8 cellular contexts compared by ENCODE assay signal in the genomic region with DNA sequence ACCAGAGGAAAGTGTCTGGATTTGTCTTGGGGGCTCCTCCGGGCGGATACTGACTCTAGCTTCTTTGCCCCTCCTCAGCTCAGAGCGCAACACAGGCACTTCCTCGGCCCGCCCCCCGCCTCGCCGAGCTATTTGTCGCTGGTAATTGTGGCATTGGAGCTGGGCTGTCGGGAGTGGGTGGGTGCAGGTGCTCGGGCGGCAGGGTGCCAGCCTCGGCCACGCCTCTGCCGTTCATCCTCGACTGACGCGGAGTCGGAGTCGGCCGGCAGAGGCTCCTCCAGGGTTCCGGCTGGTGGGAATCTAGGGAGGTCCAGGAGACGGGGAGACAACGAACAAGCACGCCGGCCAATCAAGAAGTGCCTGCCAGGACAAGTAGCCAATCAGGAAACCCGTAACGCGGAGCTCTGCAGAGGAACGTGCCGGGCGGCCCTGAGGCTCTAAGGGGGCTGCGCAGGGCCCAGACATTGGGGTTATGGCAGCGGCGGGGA. TPM values are rescaled to one million over a fixed set of nuclear protein-coding genes. Genes with fewer than 3 reads are reported as not detected.
DNase-seq lines count a peak whose midpoint lies in the region; ATAC-seq, FAIRE-seq and TF ChIP-seq lines count a peak whose summit lies in the region.

No MANE protein-coding gene starts in this region.

- H3K27me3 ChIP-seq in astrocyte (ENCODE audit: insufficient read depth, low read length) = no peaks in the 10 kb centered on the region

- H3K27ac ChIP-seq in astrocyte (ENCODE audit: low read depth, low read length) = no peak overlapping the region

- H3K9me3 Mint-ChIP-seq in astrocyte (ENCODE audit: unreplicated experiment) = no peaks in the 10 kb centered on the region

- H3K27ac Mint-ChIP-seq in astrocyte (ENCODE audit: unreplicated experiment) = no peak overlapping the region

- no peaks in the 10 kb centered on the region for H3K79me2 ChIP-seq in astrocyte (ENCODE audit: insufficient read depth, low read length)

- no peaks in the 10 kb centered on the region for H3K4me1 Mint-ChIP-seq in astrocyte (ENCODE audit: low read depth, unreplicated experiment)

- FAIRE-seq in astrocyte (lab: Jason Lieb, UNC) = peak; percentile 20

- no peak overlapping the region for H3K9ac ChIP-seq in astrocyte (ENCODE audit: low read length)

- peaks cover 9% of the 10 kb centered on the region for H3K27me3 Mint-ChIP-seq in astrocyte (ENCODE audit: low read depth, unreplicated experiment)

- H4K20me1 ChIP-seq in astrocyte (ENCODE audit: insufficient read depth, low read length) = no peaks in the 10 kb centered on the region

- H2AFZ ChIP-seq in astrocyte (ENCODE audit: low read depth, low read length) = peak overlapping the region; percentile 47

- no peaks in the 10 kb centered on the region for H3K4me1 ChIP-seq in astrocyte (ENCODE audit: insufficient read depth, low read length)

- DNase-seq in C1 segment of cervical spinal cord (lab: John Stamatoyannopoulos, UW) (peak in 9 of 14 donors; percentile 5 to 89 (median 23)), Kasumi-1 (lab: John Stamatoyannopoulos, UW) (peak; percentile 72 to 77), SHP77 treated with DMSO at 0.1 percent for 48 hours (lab: John Stamatoyannopoulos, UW) (peak; percentile 61), astrocyte (ENCODE audit: low read depth) (peak; percentile 70), hepatic stellate cell (ENCODE audit: low spot score) (peak; percentile 87), retina (peak; percentile 85)

- H3K4me2 ChIP-seq in astrocyte (ENCODE audit: low read length) = peak overlapping the region; percentile 80

- no peaks in the 10 kb centered on the region for H3K36me3 ChIP-seq in astrocyte (ENCODE audit: insufficient read depth, low read length)

- no peak for ATAC-seq in GM18511 (IDR thresholded peaks at IDR 0.05; ENCODE audit: unreplicated experiment)
- ATAC-seq in HG03280 (IDR thresholded peaks at IDR 0.05; ENCODE audit: unreplicated experiment) = no peak

- H3K36me3 Mint-ChIP-seq in astrocyte (ENCODE audit: low read depth, unreplicated experiment) = no peaks in the 10 kb centered on the region

- peak overlapping the region; percentile 77 for H3K4me3 Mint-ChIP-seq in astrocyte (ENCODE audit: unreplicated experiment)

- H3K9me3 ChIP-seq in astrocyte (ENCODE audit: insufficient read depth, low read depth, low read length) = no peaks in the 10 kb centered on the region

- H3K4me3 ChIP-seq in astrocyte (ENCODE audit: insufficient read depth, low read depth, low read length) = peak overlapping the region; percentile 46

- TF ChIP-seq CTCF in astrocyte (IDR thresholded peaks at IDR 0.05; ENCODE audit: insufficient read depth, low read depth, low read length) = no peak

RNA-seq across cellular contexts. Expression of gene SYN1, which starts 3.9 kb away (rescaled TPM):
- total RNA-seq in astrocyte = 1.6 and 2.2 TPM in 2 replicates

RNA-seq across cellular contexts. Expression of gene CFP, which starts 6.1 kb away (rescaled TPM):
- total RNA-seq in astrocyte = 0.17 and 1.1 TPM in 2 replicates

RNA-seq across cellular contexts. Expression of gene ELK1, which starts 26.8 kb away (rescaled TPM):
- total RNA-seq in astrocyte = 33.6 and 34.1 TPM in 2 replicates

RNA-seq across cellular contexts. Expression of gene UXT, which starts 35.4 kb away (rescaled TPM):
- total RNA-seq in astrocyte = 72.7 and 73.5 TPM in 2 replicates

RNA-seq across cellular contexts. Expression of gene TIMP1, which starts 41.3 kb away (rescaled TPM):
- total RNA-seq in astrocyte = 479 and 678 TPM in 2 replicates

Comparison
In these comparisons a context has a peak if more than half of its experiments do, and no peak if none do; other contexts are left out.
1. DNase-seq: peak in every context shown above with its lines; median percentile 87 in hepatic stellate cell; 85 in retina; 74 in Kasumi-1; 70 in astrocyte; 61 in SHP77 treated with DMSO at 0.1 percent for 48 hours; 23 in C1 segment of cervical spinal cord.